22 cellular contexts compared by ENCODE assay signal in genomic region chr11:5665051-5665450, GRCh38.
"Had no signal": no experiment of that assay in that cellular context is flagged by ENCODE, and none has a peak within 500 bp of the region (broad histone marks: within the 10 kb centered on the region; RNA-seq: fewer than 3 reads in every experiment).

No MANE protein-coding gene starts in this region.

- H3K27ac Mint-ChIP-seq: effector memory CD8-positive, alpha-beta T cell; natural killer cell had no signal

- ATAC-seq: effector memory CD8-positive, alpha-beta T cell; gastrocnemius medialis; left ventricle myocardium superior; natural killer cell; psoas muscle; right cardiac atrium; stimulated activated effector memory CD8-positive, alpha-beta T cell treated with anti-CD3 and anti-CD28 coated beads, Interleukin-12 subunit alpha, Interleukin-12 subunit beta, amount 100 ng/mL, for 72 hours had no signal

- H3K27ac ChIP-seq: lower lobe of right lung, ovary, psoas muscle, sigmoid colon, thoracic aorta, upper lobe of right lung, uterus had no signal

- H3K4me3 ChIP-seq: gastrocnemius medialis, lower lobe of right lung, ovary, psoas muscle, sigmoid colon, thoracic aorta, tibial nerve, upper lobe of right lung, uterus had no signal

- H3K4me3 Mint-ChIP-seq: effector memory CD8-positive, alpha-beta T cell; natural killer cell; stimulated activated effector memory CD8-positive, alpha-beta T cell treated with anti-CD3 and anti-CD28 coated beads, Interleukin-12 subunit alpha, Interleukin-12 subunit beta, amount 100 ng/mL, for 72 hours; stimulated activated naive CD8-positive, alpha-beta T cell treated with anti-CD3 and anti-CD28 coated beads, Interleukin-15, Interleukin-2, amounts not matched to agents 100 ng/mL and 50 ng/mL, for 24 hours had no signal

- DNase-seq: cortex of kidney; effector memory CD8-positive, alpha-beta T cell; foreskin fibroblast; gastrocnemius medialis; head of caudate nucleus; left ventricle myocardium superior; lower lobe of right lung; natural killer cell; occipital lobe; ovary; posterior cingulate gyrus; psoas muscle; right cardiac atrium; sigmoid colon; stimulated activated CD4-positive, alpha-beta T cell treated with anti-CD3 and anti-CD28 coated beads, Interleukin-2, amount 100 ng/mL, for 24 hours; stimulated activated CD4-positive, alpha-beta T cell treated with anti-CD3 and anti-CD28 coated beads, Interleukin-4, amount 100 ng/mL, for 24 hours; upper lobe of right lung; uterus had no signal

- H3K4me1 Mint-ChIP-seq: natural killer cell; stimulated activated effector memory CD8-positive, alpha-beta T cell treated with anti-CD3 and anti-CD28 coated beads, Interleukin-12 subunit alpha, Interleukin-12 subunit beta, amount 100 ng/mL, for 72 hours had no signal

- H3K27me3 Mint-ChIP-seq: effector memory CD8-positive, alpha-beta T cell; stimulated activated naive CD8-positive, alpha-beta T cell treated with anti-CD3 and anti-CD28 coated beads, Interleukin-15, Interleukin-2, amounts not matched to agents 100 ng/mL and 50 ng/mL, for 24 hours had no signal

- H3K9me3 ChIP-seq: gastrocnemius medialis, lower lobe of right lung, ovary, psoas muscle, sigmoid colon, thoracic aorta, tibial nerve, upper lobe of right lung, uterus had no signal

- H3K27me3 ChIP-seq: gastrocnemius medialis, ovary, sigmoid colon, tibial nerve, upper lobe of right lung, uterus had no signal

- H3K9me3 Mint-ChIP-seq: effector memory CD8-positive, alpha-beta T cell; natural killer cell; stimulated activated effector memory CD8-positive, alpha-beta T cell treated with anti-CD3 and anti-CD28 coated beads, Interleukin-12 subunit alpha, Interleukin-12 subunit beta, amount 100 ng/mL, for 72 hours; stimulated activated naive CD8-positive, alpha-beta T cell treated with anti-CD3 and anti-CD28 coated beads, Interleukin-15, Interleukin-2, amounts not matched to agents 100 ng/mL and 50 ng/mL, for 24 hours had no signal

- H3K36me3 ChIP-seq: ovary, uterus had no signal

- H3K4me1 ChIP-seq: gastrocnemius medialis, psoas muscle, sigmoid colon, tibial nerve, upper lobe of right lung, uterus had no signal
